ENCODE assay signal across 25 cellular contexts in the genomic region with DNA sequence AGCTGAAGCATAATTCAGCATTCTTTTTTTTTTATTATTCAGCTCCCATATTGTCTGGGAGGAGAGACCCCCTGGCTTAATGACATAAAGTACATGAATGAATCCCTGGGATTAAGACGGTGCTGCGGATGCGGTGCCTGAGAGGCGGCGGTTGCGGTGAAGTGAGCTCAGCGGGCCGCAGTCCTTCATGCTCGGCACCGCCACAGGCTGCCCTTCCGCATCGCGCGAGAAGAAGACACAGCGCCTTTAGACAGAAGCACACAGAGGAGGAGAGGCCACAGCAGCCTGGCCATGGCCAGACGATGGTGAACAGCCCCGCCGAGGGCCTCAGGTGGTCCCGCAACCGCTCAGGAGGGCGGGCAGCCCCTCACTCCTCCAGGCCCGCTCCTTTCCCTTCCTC.
DNase-seq lines count a peak whose midpoint lies in the region; FAIRE-seq and TF ChIP-seq lines count a peak whose summit lies in the region.
"Had no signal": no experiment of that assay in that cellular context is flagged by ENCODE, and none has a peak within 500 bp of the region (broad histone marks: within the 10 kb centered on the region; RNA-seq: fewer than 3 reads in every experiment).

No MANE protein-coding gene starts in this region.

- TF ChIP-seq CTCF in A673 (conservative IDR thresholded peaks at IDR 0.05; ENCODE audit: low read depth, low read length): no peak
- TF ChIP-seq CTCF in brain (conservative IDR thresholded peaks at IDR 0.05): no peak
- no peak for TF ChIP-seq CTCF in glutamatergic neuron (IDR thresholded peaks at IDR 0.05; ENCODE audit: partially characterized antibody, unreplicated experiment)
- TF ChIP-seq CTCF in GM10248 (IDR thresholded peaks at IDR 0.05; ENCODE audit: control extremely low read depth, extremely low read depth, low read depth, missing control alignments): no peak

- peak overlapping the region; percentile 43 for H3K27ac ChIP-seq in A673 (ENCODE audit: low read depth, low read length, poor library complexity, severe bottlenecking)
- H3K27ac ChIP-seq: A549; BLaER1 treated with 17β-estradiol and CSF1 and Interleukin-3, amounts not matched to agents 10 nM and 100 nM; SK-N-MC had no signal

- H3K36me3 Mint-ChIP-seq in brain (peaks cover 7% of the 10 kb centered on the region), glutamatergic neuron (ENCODE audit: unreplicated experiment) (peaks cover 14% of the 10 kb centered on the region)
- H3K36me3 Mint-ChIP-seq: CD8-positive, alpha-beta T cell; IgD-negative memory B cell had no signal

- peak; percentile 67 for DNase-seq in A673 (ENCODE audit: low spot score)
- DNase-seq in H7: peak; percentile 32
- peak; percentile 14 for DNase-seq in glutamatergic neuron
- DNase-seq in RCC 7860 (ENCODE audit: low spot score): no peak
- no peak for DNase-seq in T-helper 9 cell
- no peak for DNase-seq in RKO (ENCODE audit: low spot score)
- DNase-seq in GM10248 (ENCODE audit: extremely low spot score): no peak
- DNase-seq: Calu3; CD8-positive, alpha-beta T cell; EL; HCEC 1CT; Karpas-422; MG63; NCI-H1092; NCI-H1436 treated with DMSO at 0.1 percent for 48 hours; NCI-H2029; NCI-H446 treated with DMSO at 0.1 percent for 48 hours; NCI-H69; NK-92 treated with Interleukin-12 subunit alpha and Interleukin-12 subunit beta, amount 100 ng/mL, for 24 hours; SHP77 had no signal

- peaks cover 4 to 10% (median 5%) of the 10 kb centered on the region in 5 experiments for H3K9me3 Mint-ChIP-seq in brain
- no peaks in the 10 kb centered on the region for H3K9me3 Mint-ChIP-seq in glutamatergic neuron (ENCODE audit: unreplicated experiment)

- H3K27me3 ChIP-seq in A673 (replicated peaks; ENCODE audit: insufficient read depth, low read depth, low read length, poor library complexity) (no peaks in the 10 kb centered on the region), H7 (ENCODE audit: control insufficient read depth, insufficient read depth, low read length) (no peaks in the 10 kb centered on the region)
- H3K27me3 ChIP-seq: BLaER1 treated with 17β-estradiol and CSF1 and Interleukin-3, amounts not matched to agents 10 nM and 100 nM; MG63 had no signal

- peaks cover 5% of the 10 kb centered on the region for H3K9me3 ChIP-seq in A673 (ENCODE audit: low read depth, low read length, poor library complexity, severe bottlenecking)
- H3K9me3 ChIP-seq: MG63 had no signal

- BruUV-seq in A673 (replicated peaks; lab: Mats Ljungman, UMichigan): no TSS peak

- H3K36me3 ChIP-seq in A673 (ENCODE audit: insufficient read depth, low read length, poor library complexity, severe bottlenecking) (no peaks in the 10 kb centered on the region), H7 (replicated peaks; ENCODE audit: control insufficient read depth, insufficient read depth, low read length) (no peaks in the 10 kb centered on the region)
- H3K36me3 ChIP-seq: BLaER1 treated with 17β-estradiol and CSF1 and Interleukin-3, amounts not matched to agents 10 nM and 100 nM; MG63 had no signal

- H3K4me1 Mint-ChIP-seq in brain: peaks cover 30% of the 10 kb centered on the region
- H3K4me1 Mint-ChIP-seq in glutamatergic neuron (ENCODE audit: low read depth, unreplicated experiment): peaks cover 3% of the 10 kb centered on the region
- H3K4me1 Mint-ChIP-seq: IgD-negative memory B cell had no signal

- H3K4me3 ChIP-seq in A673 (ENCODE audit: low read depth, low read length, poor library complexity, severe bottlenecking): peak overlapping the region; percentile 33
- H3K4me3 ChIP-seq in H7 (ENCODE audit: insufficient read depth, low read depth, low read length): no peak overlapping the region
- H3K4me3 ChIP-seq: A549; BLaER1 treated with 17β-estradiol and CSF1 and Interleukin-3, amounts not matched to agents 10 nM and 100 nM; MG63; SK-N-MC had no signal

- POLR2A ChIA-PET in A673 (lab: Charles Lee; ENCODE audit: low non-redundant PET): no interaction called here
- POLR2A ChIA-PET in GM10248 (lab: Yijun Ruan, JAX): no interaction called here

- H3K4me3 Mint-ChIP-seq in brain (no peak overlapping the region), glutamatergic neuron (ENCODE audit: unreplicated experiment) (no peak overlapping the region)
- H3K4me3 Mint-ChIP-seq: CD8-positive, alpha-beta T cell; IgD-negative memory B cell had no signal

- CTCF ChIA-PET in A673 (lab: Charles Lee) (no interaction called here), GM10248 (lab: Yijun Ruan, JAX) (no interaction called here)

- H3K27me3 Mint-ChIP-seq in brain (peaks cover 8% of the 10 kb centered on the region), glutamatergic neuron (ENCODE audit: unreplicated experiment) (no peaks in the 10 kb centered on the region)

- H3K27ac Mint-ChIP-seq in brain (peak overlapping the region in 3 of 5 experiments; percentile 61 to 72 (median 70)), glutamatergic neuron (ENCODE audit: unreplicated experiment) (no peak overlapping the region)
- H3K27ac Mint-ChIP-seq: CD8-positive, alpha-beta T cell had no signal

- peaks cover 13% of the 10 kb centered on the region for H3K4me1 ChIP-seq in A673 (ENCODE audit: insufficient read depth, low read length, poor library complexity, severe bottlenecking)
- H3K4me1 ChIP-seq: A549 had no signal

- no peak for FAIRE-seq in RCC 7860 (lab: Jason Lieb, UNC)
- FAIRE-seq: A549 had no signal

- intact Hi-C loops in A673 (cut with micrococcal nuclease; ENCODE audit: unreplicated experiment): no loop called here

Comparison
In these comparisons a context has a peak if more than half of its experiments do, and no peak if none do; other contexts are left out.
1. DNase-seq: peak in A673 (single experiment), H7 (single experiment) and glutamatergic neuron (single experiment); none in RCC 7860 (single experiment), T-helper 9 cell (single experiment), RKO (single experiment) and GM10248 (single experiment).